ENCODE assay signal across 22 cellular contexts in genomic region chr6:77487808-77488425, GRCh38. TPM values are rescaled to one million over a fixed set of nuclear protein-coding genes. Genes with fewer than 3 reads are reported as not detected.
"Had no signal": no experiment of that assay in that cellular context is flagged by ENCODE, and none has a peak within 500 bp of the region (broad histone marks: within the 10 kb centered on the region; RNA-seq: fewer than 3 reads in every experiment).

No MANE protein-coding gene starts in this region.

- H3K4me3 ChIP-seq: adrenal gland, ascending aorta, colonic mucosa, esophagus muscularis mucosa, left ventricle myocardium inferior, pancreas, psoas muscle, right atrium auricular region, tibial artery had no signal

- H3K9me3 ChIP-seq: ascending aorta, colonic mucosa, esophagus muscularis mucosa, left ventricle myocardium inferior, pancreas, psoas muscle, right atrium auricular region, tibial artery had no signal

- H3K36me3 ChIP-seq: adrenal gland, ascending aorta, colonic mucosa, esophagus muscularis mucosa, left ventricle myocardium inferior, pancreas, right atrium auricular region, tibial artery had no signal

- DNase-seq: activated CD8-positive, alpha-beta memory T cell treated with anti-CD3 and anti-CD28 coated beads for 24 hours; activated CD8-positive, alpha-beta memory T cell treated with anti-CD3 and anti-CD28 coated beads, Interleukin-2, amount 50 U/mL, for 4 hours; activated naive CD4-positive, alpha-beta T cell; activated T-cell treated with anti-CD3 and anti-CD28 coated beads, Interleukin-2, amount 50 U/mL, for 24 hours; adrenal gland; colonic mucosa; glutamatergic neuron; hippocampal formation; kidney glomerular epithelial cell; left ventricle myocardium inferior; mammary epithelial cell; natural killer cell; pancreas; psoas muscle; stimulated activated CD4-positive, alpha-beta T cell treated with anti-CD3 and anti-CD28 coated beads, Interleukin-12 subunit alpha, Interleukin-12 subunit beta, amount 100 ng/mL, for 4 hours; stimulated activated CD4-positive, alpha-beta T cell treated with anti-CD3 and anti-CD28 coated beads, Interleukin-4, amount 100 ng/mL, for 4 hours; stimulated activated naive CD8-positive, alpha-beta T cell treated with anti-CD3 and anti-CD28 coated beads, Interleukin-15, Interleukin-2, amounts not matched to agents 100 U/mL and 50 U/mL, for 24 hours; tibial artery had no signal

- H3K4me1 ChIP-seq: adrenal gland, ascending aorta, colonic mucosa, esophagus muscularis mucosa, left ventricle myocardium inferior, pancreas, psoas muscle, right atrium auricular region, tibial artery had no signal

- ATAC-seq: activated T-helper 17 cell treated with anti-CD3 and anti-CD28 coated beads, Interleukin-2, amount 50 U/mL, for 72 hours; natural killer cell; psoas muscle; stimulated activated naive CD8-positive, alpha-beta T cell treated with anti-CD3 and anti-CD28 coated beads, Interleukin-15, Interleukin-2, amounts not matched to agents 100 U/mL and 50 U/mL, for 24 hours had no signal

RNA-seq across cellular contexts. Expression of gene HTR1B, which starts 24.6 kb away (rescaled TPM):
- total RNA-seq: activated T-helper 17 cell treated with anti-CD3 and anti-CD28 coated beads, Interleukin-2, amount 50 U/mL, for 72 hours; left ventricle myocardium inferior; psoas muscle; right atrium auricular region had no signal
